28 cellular contexts compared by ENCODE assay signal in the genomic region with DNA sequence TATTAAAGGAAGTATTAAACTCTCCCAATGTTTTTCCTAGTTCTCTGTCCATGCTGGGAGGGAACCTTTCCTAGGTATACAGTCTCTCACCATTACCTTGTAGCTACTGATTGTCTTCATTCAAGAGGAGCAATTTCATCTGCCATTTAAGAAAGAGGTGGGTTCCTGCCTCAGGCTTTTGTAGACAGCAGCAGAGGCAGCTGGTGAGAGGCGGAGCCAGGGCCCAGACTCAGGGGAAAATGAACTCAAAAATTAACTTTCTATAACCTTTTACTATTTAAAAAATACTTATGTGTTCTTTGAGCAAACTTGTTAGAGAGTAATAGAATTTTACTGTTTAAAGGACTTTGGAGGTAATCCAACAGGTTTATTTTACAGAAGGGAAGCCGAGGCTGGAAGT.
DNase-seq lines count a peak whose midpoint lies in the region; ATAC-seq, FAIRE-seq and TF ChIP-seq lines count a peak whose summit lies in the region.
"Had no signal": no experiment of that assay in that cellular context is flagged by ENCODE, and none has a peak within 500 bp of the region (broad histone marks: within the 10 kb centered on the region; RNA-seq: fewer than 3 reads in every experiment).

No MANE protein-coding gene starts in this region.

- H3K9me3 ChIP-seq in adipocyte (ENCODE audit: control insufficient read depth, low read length) (no peaks in the 10 kb centered on the region), mesenchymal stem cell (ENCODE audit: control insufficient read depth, low read length) (no peaks in the 10 kb centered on the region), skeletal muscle satellite cell (replicated peaks; ENCODE audit: low read length) (no peaks in the 10 kb centered on the region)
- H3K9me3 ChIP-seq: body of pancreas, Caco-2 had no signal

- peak overlapping the region; percentile 89 for H2AK5ac ChIP-seq in mesenchymal stem cell (ENCODE audit: low read length, severe bottlenecking)

- no peak for FAIRE-seq in GM19239 (lab: Jason Lieb, UNC)
- FAIRE-seq: K562, urothelium cell line had no signal

- H2BK15ac ChIP-seq in mesenchymal stem cell (ENCODE audit: low read depth, poor library complexity, severe bottlenecking), result no peak overlapping the region

- H3K23ac ChIP-seq in mesenchymal stem cell (ENCODE audit: low read length in 2 of 2), result no peak overlapping the region

- H3K18ac ChIP-seq in mesenchymal stem cell (ENCODE audit: low read depth in 1 of 2, low read length in 2 of 2), result no peak overlapping the region

- no peak overlapping the region for H3K4me3 Mint-ChIP-seq in GM23338
- H3K4me3 Mint-ChIP-seq: activated CD4-positive, alpha-beta memory T cell treated with anti-CD3 and anti-CD28 coated beads, Interleukin-2, amount 10 ng/mL, durations not matched to agents 7 days and 5 days; activated T-cell treated with anti-CD3 and anti-CD28 coated beads, Interleukin-2, amount 50 U/mL, for 4 hours; memory B cell; neural crest cell; T-helper 17 cell had no signal

- no peak for TF ChIP-seq CTCF in GM23338 (conservative IDR thresholded peaks at IDR 0.05; ENCODE audit: low read depth in 2 of 2)

- no peak overlapping the region for H3K14ac ChIP-seq in mesenchymal stem cell (ENCODE audit: low read length in 2 of 2)

- no peak; the same call in 2 of the 3 replicates for ATAC-seq in GM23338
- ATAC-seq in GM18907 (IDR thresholded peaks at IDR 0.05; ENCODE audit: unreplicated experiment), result no peak
- no peak for ATAC-seq in GM19397 (IDR thresholded peaks at IDR 0.05; ENCODE audit: unreplicated experiment)
- ATAC-seq: activated T-cell treated with anti-CD3 and anti-CD28 coated beads, Interleukin-2, amount 50 U/mL, for 4 hours; body of pancreas; HCT116; K562; T-helper 17 cell had no signal

- H3K27me3 Mint-ChIP-seq in GM23338 (ENCODE audit: insufficient read depth, low read depth, poor library complexity), result no peaks in the 10 kb centered on the region

- WGBS in mesenchymal stem cell, result 83% methylated on average over 1 of the region's 2 CpGs

- no peaks in the 10 kb centered on the region for H3K9me3 Mint-ChIP-seq in GM23338
- H3K9me3 Mint-ChIP-seq: activated CD4-positive, alpha-beta memory T cell treated with anti-CD3 and anti-CD28 coated beads, Interleukin-2, amount 10 ng/mL, durations not matched to agents 7 days and 5 days; activated T-cell treated with anti-CD3 and anti-CD28 coated beads, Interleukin-2, amount 50 U/mL, for 4 hours; memory B cell had no signal

- DNase-seq in GM23338 (ENCODE audit: low spot score) (no peak), adipocyte (ENCODE audit: low read depth) (no peak), mesenchymal stem cell (no peak), NCI-H128 (lab: John Stamatoyannopoulos, UW; ENCODE audit: unreplicated experiment) (no peak), GM19239 (ENCODE audit: insufficient read length, low spot score) (no peak)
- DNase-seq: activated CD4-positive, alpha-beta memory T cell treated with anti-CD3 and anti-CD28 coated beads, Interleukin-2, amount 10 ng/mL, durations not matched to agents 7 days and 5 days; activated naive CD4-positive, alpha-beta T cell treated with anti-CD3 and anti-CD28 coated beads, Interleukin-2, amount 50 U/mL, for 16 hours; activated T-cell treated with anti-CD3 and anti-CD28 coated beads, Interleukin-2, amount 50 U/mL, for 4 hours; AML-193; Caco-2; dorsolateral prefrontal cortex; glutamatergic neuron; MV-4-11; NCI-H1930; NCI-H524; retina; SHP77; stimulated activated naive CD4-positive, alpha-beta T cell treated with Interleukin-2 at 50 U/mL for 16 hours; T-helper 17 cell had no signal

- no peak overlapping the region for H3K4me3 ChIP-seq in GM23338
- peak overlapping the region; percentile 68 for H3K4me3 ChIP-seq in adipocyte (ENCODE audit: low read length)
- H3K4me3 ChIP-seq in mesenchymal stem cell (ENCODE audit: insufficient read depth in 1 of 2, low read depth in 1 of 2, low read length in 2 of 2), result peak overlapping the region in 1 of 2 experiments; percentile 58
- H3K4me3 ChIP-seq in skeletal muscle satellite cell (ENCODE audit: low read length), result no peak overlapping the region
- H3K4me3 ChIP-seq: body of pancreas, dorsolateral prefrontal cortex, K562 had no signal

- H4K8ac ChIP-seq in mesenchymal stem cell (ENCODE audit: low read length), result no peak overlapping the region

- H2BK120ac ChIP-seq in mesenchymal stem cell (ENCODE audit: low read depth, low read length), result no peak overlapping the region

- no peaks in the 10 kb centered on the region for H4K20me1 ChIP-seq in GM23338 (replicated peaks; ENCODE audit: insufficient read depth)

- H3K27ac Mint-ChIP-seq in GM23338, result no peak overlapping the region
- H3K27ac Mint-ChIP-seq: activated CD4-positive, alpha-beta memory T cell treated with anti-CD3 and anti-CD28 coated beads, Interleukin-2, amount 10 ng/mL, durations not matched to agents 7 days and 5 days; memory B cell; T-helper 17 cell had no signal

- H3K4ac ChIP-seq in mesenchymal stem cell (ENCODE audit: low read depth in 1 of 2, low read length in 2 of 2), result no peak overlapping the region

- no peaks in the 10 kb centered on the region; the same call in 1 of the 2 replicates for H3K9me2 ChIP-seq in GM23338 (ENCODE audit: insufficient read depth)

- H3K4me1 Mint-ChIP-seq in GM23338, result peaks cover 16% of the 10 kb centered on the region
- H3K4me1 Mint-ChIP-seq: activated CD4-positive, alpha-beta memory T cell treated with anti-CD3 and anti-CD28 coated beads, Interleukin-2, amount 10 ng/mL, durations not matched to agents 7 days and 5 days; memory B cell; T-helper 17 cell had no signal

- peak overlapping the region; percentile 50 for H2BK5ac ChIP-seq in mesenchymal stem cell (ENCODE audit: low read depth, low read length, poor library complexity, severe bottlenecking)

- peaks cover 22% of the 10 kb centered on the region for H3K4me1 ChIP-seq in GM23338 (ENCODE audit: insufficient read depth)
- peaks cover 23% of the 10 kb centered on the region for H3K4me1 ChIP-seq in adipocyte (ENCODE audit: control insufficient read depth, insufficient read depth, low read length)
- peaks cover 19% of the 10 kb centered on the region for H3K4me1 ChIP-seq in mesenchymal stem cell (ENCODE audit: control insufficient read depth, insufficient read depth, low read depth, low read length)
- H3K4me1 ChIP-seq in skeletal muscle satellite cell (ENCODE audit: control insufficient read depth, insufficient read depth, low read length), result peaks cover 40% of the 10 kb centered on the region
- H3K4me1 ChIP-seq: Caco-2 had no signal

- H3K36me3 Mint-ChIP-seq in GM23338 (ENCODE audit: low read depth), result no peaks in the 10 kb centered on the region
- H3K36me3 Mint-ChIP-seq: memory B cell had no signal

- H3K27me3 ChIP-seq in GM23338 (ENCODE audit: insufficient read depth) (no peaks in the 10 kb centered on the region), adipocyte (replicated peaks; ENCODE audit: control insufficient read depth, insufficient read depth, low read length) (no peaks in the 10 kb centered on the region), mesenchymal stem cell (ENCODE audit: control insufficient read depth in 1 of 2, insufficient read depth in 1 of 2, low read length in 2 of 2) (no peaks in the 10 kb centered on the region), skeletal muscle satellite cell (ENCODE audit: control insufficient read depth, insufficient read depth, low read length) (peaks cover 3% of the 10 kb centered on the region)
- H3K27me3 ChIP-seq: body of pancreas had no signal

- H3K36me3 ChIP-seq in GM23338 (ENCODE audit: insufficient read depth) (no peaks in the 10 kb centered on the region), adipocyte (ENCODE audit: control insufficient read depth, insufficient read depth, low read length, severe bottlenecking) (no peaks in the 10 kb centered on the region), mesenchymal stem cell (ENCODE audit: control insufficient read depth in 1 of 2, insufficient read depth in 2 of 2, low read depth in 1 of 2, low read length in 2 of 2) (no peaks in the 10 kb centered on the region), skeletal muscle satellite cell (ENCODE audit: insufficient read depth, low read length) (no peaks in the 10 kb centered on the region)

- no peaks in the 10 kb centered on the region for H3K79me1 ChIP-seq in mesenchymal stem cell (replicated peaks; ENCODE audit: low read length, poor library complexity, severe bottlenecking)

- no peak overlapping the region for H3K27ac ChIP-seq in GM23338 (ENCODE audit: low read depth)
- peak overlapping the region; percentile 91 for H3K27ac ChIP-seq in mesenchymal stem cell (ENCODE audit: low read length, poor library complexity, severe bottlenecking)
- H3K27ac ChIP-seq: body of pancreas had no signal

- H3K9ac ChIP-seq in adipocyte (ENCODE audit: low read length), result peak overlapping the region; percentile 38
- H3K9ac ChIP-seq in mesenchymal stem cell (ENCODE audit: low read length), result peak overlapping the region; percentile 73
- peak overlapping the region; percentile 30 for H3K9ac ChIP-seq in skeletal muscle satellite cell (ENCODE audit: low read depth, low read length)

- peak overlapping the region; percentile 85; the same call in 1 of the 2 replicates for H2AFZ ChIP-seq in GM23338
- no peak overlapping the region for H2AFZ ChIP-seq in mesenchymal stem cell (ENCODE audit: low read depth, low read length)

- 0 out of 2 replicates have a peak overlapping the region, but pooled peaks have one; percentile 48 for H3K4me2 ChIP-seq in GM23338
- H3K4me2 ChIP-seq in mesenchymal stem cell (ENCODE audit: low read length, poor library complexity, severe bottlenecking), result no peak overlapping the region
- peak overlapping the region; percentile 68 for H3K4me2 ChIP-seq in skeletal muscle satellite cell (ENCODE audit: low read length)

- no peaks in the 10 kb centered on the region for H3K79me2 ChIP-seq in GM23338 (replicated peaks; ENCODE audit: insufficient read depth)

- no peak overlapping the region for H4K91ac ChIP-seq in mesenchymal stem cell (ENCODE audit: low read length)

- no peak overlapping the region for H2BK12ac ChIP-seq in mesenchymal stem cell (ENCODE audit: low read length in 2 of 2)

- H3F3A ChIP-seq in GM23338 (replicated peaks; ENCODE audit: low read depth), result no peaks in the 10 kb centered on the region

TF ChIP-seq in GM23338, 12 proteins besides CTCF, POLR2A, EP300 and RAD21 (continues in another document):
- no peak for TF ChIP-seq NANOG (IDR thresholded peaks at IDR 0.05; ENCODE audit: borderline replicate concordance)
